Comparison of ENCODE assay signal across 1 cellular context in genomic region chr7:35185908-35186731, GRCh38.
A peak's percentile ranks its signal among the peaks of the same experiment; 100 is the strongest.
TF ChIP-seq lines count a peak whose summit lies in the region.

No MANE protein-coding gene starts in this region.

TF ChIP-seq in K562, 482 proteins besides CTCF, POLR2A, EP300 and RAD21 (continued from another document):
- no peak for TF ChIP-seq E2F4 (CRISPR knock-in tag; IDR thresholded peaks at IDR 0.05; ENCODE audit: low read depth)
- peak; percentile 64 for TF ChIP-seq RFX1 (IDR thresholded peaks at IDR 0.05)
- TF ChIP-seq NRF1 (conservative IDR thresholded peaks at IDR 0.05 in 1 of 2, IDR thresholded peaks at IDR 0.05 in 1 of 2): peak; percentile 32 to 45; a peak in 3 of 4 replicates
